8 cellular contexts compared by ENCODE assay signal in genomic region chr15:80061581-80061980, GRCh38. TPM values are rescaled to one million over a fixed set of nuclear protein-coding genes. Genes with fewer than 3 reads are reported as not detected.
DNase-seq lines count a peak whose midpoint lies in the region; ATAC-seq, FAIRE-seq and TF ChIP-seq lines count a peak whose summit lies in the region.

No MANE protein-coding gene starts in this region.

- H3K9me3 ChIP-seq in kidney (ENCODE audit: control insufficient read depth in 1 of 2, low read length in 2 of 2) (no peaks in the 10 kb centered on the region), BE2C (no peaks in the 10 kb centered on the region)

- no peaks in the 10 kb centered on the region for H3K36me3 ChIP-seq in kidney (ENCODE audit: control insufficient read depth in 1 of 2, insufficient read depth in 2 of 2, low read length in 2 of 2)
- no peaks in the 10 kb centered on the region for H3K36me3 ChIP-seq in BE2C

- H3K27ac Mint-ChIP-seq in stimulated activated naive CD8-positive, alpha-beta T cell treated with anti-CD3 and anti-CD28 coated beads, Interleukin-15, Interleukin-2, amounts not matched to agents 100 ng/mL and 50 ng/mL, for 24 hours: peak overlapping the region; percentile 45
- peak overlapping the region; percentile 93 for H3K27ac Mint-ChIP-seq in activated naive CD8-positive, alpha-beta T cell

- no peak for ATAC-seq in stimulated activated naive CD8-positive, alpha-beta T cell treated with anti-CD3 and anti-CD28 coated beads, Interleukin-15, Interleukin-2, amounts not matched to agents 100 U/mL and 50 U/mL, for 24 hours
- ATAC-seq in GM18909 (IDR thresholded peaks at IDR 0.05; ENCODE audit: poor library complexity, unreplicated experiment) (no peak), HG03196 (IDR thresholded peaks at IDR 0.05; ENCODE audit: unreplicated experiment) (no peak)

- no peak for DNase-seq in stimulated activated naive CD8-positive, alpha-beta T cell treated with anti-CD3 and anti-CD28 coated beads, Interleukin-15, Interleukin-2, amounts not matched to agents 100 U/mL and 50 U/mL, for 24 hours
- no peak for DNase-seq in kidney
- no peak for DNase-seq in BE2C
- DNase-seq in HTR-8/SVneo (ENCODE audit: insufficient read length, low spot score): no peak

- FAIRE-seq in kidney (lab: Jason Lieb, UNC) (no peak), HTR-8/SVneo (lab: Jason Lieb, UNC) (no peak)

- H3K27me3 Mint-ChIP-seq in stimulated activated naive CD8-positive, alpha-beta T cell treated with anti-CD3 and anti-CD28 coated beads, Interleukin-15, Interleukin-2, amounts not matched to agents 100 ng/mL and 50 ng/mL, for 24 hours: peaks cover 3% of the 10 kb centered on the region
- H3K27me3 Mint-ChIP-seq in activated naive CD8-positive, alpha-beta T cell: no peaks in the 10 kb centered on the region

- no peaks in the 10 kb centered on the region for H3K9me3 Mint-ChIP-seq in stimulated activated naive CD8-positive, alpha-beta T cell treated with anti-CD3 and anti-CD28 coated beads, Interleukin-15, Interleukin-2, amounts not matched to agents 100 ng/mL and 50 ng/mL, for 24 hours
- H3K9me3 Mint-ChIP-seq in activated naive CD8-positive, alpha-beta T cell (ENCODE audit: low read depth): no peaks in the 10 kb centered on the region

- TF ChIP-seq CTCF in kidney (IDR thresholded peaks at IDR 0.05; ENCODE audit: borderline replicate concordance, extremely low read depth, insufficient read depth) (no peak), BE2C (IDR thresholded peaks at IDR 0.05; ENCODE audit: low read depth, low read length) (no peak)

- H3K4me3 ChIP-seq in kidney (ENCODE audit: low read length in 2 of 2) (peak overlapping the region; percentile 52 to 88), BE2C (ENCODE audit: low read depth, low read length) (no peak overlapping the region)

- no peaks in the 10 kb centered on the region for H3K27me3 ChIP-seq in BE2C

- peaks cover 50% of the 10 kb centered on the region for H3K4me1 Mint-ChIP-seq in stimulated activated naive CD8-positive, alpha-beta T cell treated with anti-CD3 and anti-CD28 coated beads, Interleukin-15, Interleukin-2, amounts not matched to agents 100 ng/mL and 50 ng/mL, for 24 hours (ENCODE audit: low read depth)
- peaks cover 39% of the 10 kb centered on the region for H3K4me1 Mint-ChIP-seq in activated naive CD8-positive, alpha-beta T cell (ENCODE audit: low read depth)

- intact Hi-C loops in kidney (cut with DNase I): no loop called here

- H3K9ac ChIP-seq in kidney (ENCODE audit: low read length in 2 of 2): peak overlapping the region in 1 of 2 donors; percentile 37

- H3K36me3 Mint-ChIP-seq in stimulated activated naive CD8-positive, alpha-beta T cell treated with anti-CD3 and anti-CD28 coated beads, Interleukin-15, Interleukin-2, amounts not matched to agents 100 ng/mL and 50 ng/mL, for 24 hours (ENCODE audit: low read depth): no peaks in the 10 kb centered on the region
- H3K36me3 Mint-ChIP-seq in activated naive CD8-positive, alpha-beta T cell: no peaks in the 10 kb centered on the region

- H3K4me1 ChIP-seq in kidney (ENCODE audit: control insufficient read depth in 1 of 2, insufficient read depth in 1 of 2, low read depth in 1 of 2, low read length in 2 of 2): peaks cover 7 to 13% of the 10 kb centered on the region in 2 donors
- H3K4me1 ChIP-seq in BE2C: peaks cover 5% of the 10 kb centered on the region; the same call in 1 of the 2 replicates

- peak overlapping the region in 1 of 2 donors; percentile 51 for H3K27ac ChIP-seq in kidney (ENCODE audit: low read depth in 2 of 2, low read length in 2 of 2)

- H3K4me3 Mint-ChIP-seq in stimulated activated naive CD8-positive, alpha-beta T cell treated with anti-CD3 and anti-CD28 coated beads, Interleukin-15, Interleukin-2, amounts not matched to agents 100 ng/mL and 50 ng/mL, for 24 hours: peak overlapping the region; percentile 88
- H3K4me3 Mint-ChIP-seq in activated naive CD8-positive, alpha-beta T cell: peak overlapping the region; percentile 93

RNA-seq across cellular contexts. Expression of gene ZFAND6, which starts 2.1 kb away (rescaled TPM):
- total RNA-seq in kidney: 72.3 TPM
- polyA plus RNA-seq in kidney (ENCODE audit: insufficient read depth, low read depth, low replicate concordance): 85.7 TPM
- 63.8 TPM for polyA plus RNA-seq in BE2C (2012; ENCODE audit: insufficient read depth, insufficient read length, low read depth)
